In genomic region chr17:69325518-69326301, GRCh38 we compare ENCODE assay signal across 8 cellular contexts. TPM values are rescaled to one million over a fixed set of nuclear protein-coding genes. Genes with fewer than 3 reads are reported as not detected.
DNase-seq lines count a peak whose midpoint lies in the region; ATAC-seq and TF ChIP-seq lines count a peak whose summit lies in the region.

No MANE protein-coding gene starts in this region.

- 0 out of 2 replicates have a peak, but pooled peaks cover 5% of the 10 kb centered on the region for H3K79me2 ChIP-seq in OCI-LY3 (ENCODE audit: low read length)

- H3K27ac Mint-ChIP-seq in endothelial cell (ENCODE audit: unreplicated experiment) = no peak overlapping the region
- peak overlapping the region; percentile 91 for H3K27ac Mint-ChIP-seq in osteocyte (ENCODE audit: unreplicated experiment)

- no peak for ATAC-seq in GM19328 (IDR thresholded peaks at IDR 0.05; ENCODE audit: unreplicated experiment)
- no peak for ATAC-seq in GM21619 (IDR thresholded peaks at IDR 0.05; ENCODE audit: unreplicated experiment)

- H3K9me3 ChIP-seq in OCI-LY3 (ENCODE audit: insufficient read depth, low read length) = no peaks in the 10 kb centered on the region

- H3K9me3 Mint-ChIP-seq in endothelial cell (ENCODE audit: unreplicated experiment) (no peaks in the 10 kb centered on the region), osteocyte (ENCODE audit: unreplicated experiment) (no peaks in the 10 kb centered on the region)

- H3K36me3 ChIP-seq in OCI-LY3 (replicated peaks; ENCODE audit: low read depth, low read length) = no peaks in the 10 kb centered on the region

- H3K4me1 Mint-ChIP-seq in endothelial cell (ENCODE audit: unreplicated experiment) (peaks cover 7% of the 10 kb centered on the region), osteocyte (ENCODE audit: unreplicated experiment) (peaks cover 14% of the 10 kb centered on the region)

- peak overlapping the region; percentile 76 for H3K9ac ChIP-seq in OCI-LY3 (ENCODE audit: low read length)

- H3K36me3 Mint-ChIP-seq in endothelial cell (ENCODE audit: low read depth, unreplicated experiment) = no peaks in the 10 kb centered on the region
- H3K36me3 Mint-ChIP-seq in osteocyte (ENCODE audit: unreplicated experiment) = peaks cover 4% of the 10 kb centered on the region

- H3K4me3 ChIP-seq in OCI-LY3 (ENCODE audit: low read length) = peak overlapping the region; percentile 79

- H3K4me3 Mint-ChIP-seq in endothelial cell (ENCODE audit: unreplicated experiment) (peak overlapping the region; percentile 98), osteocyte (ENCODE audit: unreplicated experiment) (peak overlapping the region; percentile 94)

- 0 out of 2 replicates have a peak overlapping the region, but pooled peaks have one; percentile 66 for H2AFZ ChIP-seq in OCI-LY3 (ENCODE audit: low read depth, low read length)

- no peaks in the 10 kb centered on the region for H4K20me1 ChIP-seq in OCI-LY3 (ENCODE audit: insufficient read depth, low read length)

- DNase-seq in DMS 273 treated with DMSO at 0.1 percent for 48 hours (lab: John Stamatoyannopoulos, UW) (peak; percentile 14), endothelial cell (ENCODE audit: low spot score) (no peak), osteocyte (ENCODE audit: extremely low spot score, unreplicated experiment) (no peak), kidney tubule cell (ENCODE audit: low spot score) (no peak), SW 1271 (lab: John Stamatoyannopoulos, UW) (no peak)

- H3K4me2 ChIP-seq in OCI-LY3 (ENCODE audit: low read length) = peak overlapping the region; percentile 70

- TF ChIP-seq CTCF in OCI-LY3 (IDR thresholded peaks at IDR 0.05; ENCODE audit: low read depth, low read length) = no peak
- no peak for TF ChIP-seq CTCF in endothelial cell (IDR thresholded peaks at IDR 0.05; ENCODE audit: unreplicated experiment)
- no peak for TF ChIP-seq CTCF in osteocyte (IDR thresholded peaks at IDR 0.05)

- no peak overlapping the region for H3K27ac ChIP-seq in OCI-LY3 (ENCODE audit: low read length)

- H3K4me1 ChIP-seq in OCI-LY3 (ENCODE audit: low read length) = peaks cover 11% of the 10 kb centered on the region

- no peaks in the 10 kb centered on the region for H3K27me3 ChIP-seq in OCI-LY3 (ENCODE audit: low read depth, low read length)

- H3K27me3 Mint-ChIP-seq in endothelial cell (ENCODE audit: unreplicated experiment) = no peaks in the 10 kb centered on the region
- no peaks in the 10 kb centered on the region for H3K27me3 Mint-ChIP-seq in osteocyte (ENCODE audit: unreplicated experiment)

RNA-seq across cellular contexts. Expression of gene ABCA5, which starts 1.2 kb away (rescaled TPM):
- total RNA-seq in endothelial cell (ENCODE audit: unreplicated experiment) (18.7 TPM), osteocyte (15.9 and 18.9 TPM in 2 replicates)
